1 cellular context compared by ENCODE assay signal in genomic region chr17:28345420-28346198, GRCh38.
TF ChIP-seq lines count a peak whose summit lies in the region.

No MANE protein-coding gene starts in this region.

TF ChIP-seq in K562, 482 proteins besides CTCF, POLR2A, EP300 and RAD21:
- TF ChIP-seq SUPT5H (IDR thresholded peaks at IDR 0.05) (peak; percentile 31; the same call in 1 of the 2 replicates), RBFOX2 (IDR thresholded peaks at IDR 0.05; ENCODE audit: low read depth, low read length) (peak; percentile 52), ZNF583 (CRISPR knock-in tag; IDR thresholded peaks at IDR 0.05) (no peak), POLR2G (IDR thresholded peaks at IDR 0.05; ENCODE audit: low read depth, low read length) (peak; percentile 61), POLR2AphosphoS2 (IDR thresholded peaks at IDR 0.05; ENCODE audit: low read length) (0 out of 2 replicates have a peak, but pooled peaks have one; percentile 17)
